In genomic region chr7:118288098-118288497, GRCh38 we compare ENCODE assay signal across 8 cellular contexts.
DNase-seq lines count a peak whose midpoint lies in the region; ATAC-seq and TF ChIP-seq lines count a peak whose summit lies in the region.
"Had no signal": no experiment of that assay in that cellular context is flagged by ENCODE, and none has a peak within 500 bp of the region (broad histone marks: within the 10 kb centered on the region; RNA-seq: fewer than 3 reads in every experiment).

No MANE protein-coding gene starts in this region.

- H3K4me3 ChIP-seq in NB4 (ENCODE audit: low read depth, low read length) (peak overlapping the region; percentile 29), MG63 (no peak overlapping the region)

- H3K9me3 ChIP-seq in MG63 = no peaks in the 10 kb centered on the region

- peaks cover 16 to 60% (median 55%) of the 10 kb centered on the region in 7 donors for H3K9me3 Mint-ChIP-seq in naive B cell

- no peaks in the 10 kb centered on the region for H3K27me3 ChIP-seq in MG63

- H3K36me3 ChIP-seq in MG63 = no peaks in the 10 kb centered on the region

- TF ChIP-seq CTCF in NB4 (IDR thresholded peaks at IDR 0.05; ENCODE audit: low read depth, low read length) = no peak

- DNase-seq in NB4 (ENCODE audit: low read depth) = peak; percentile 90
- peak; percentile 19 for DNase-seq in naive B cell
- DNase-seq in T-helper 9 cell = no peak
- DNase-seq in DMS153 treated with DMSO at 0.1 percent for 48 hours (lab: John Stamatoyannopoulos, UW; ENCODE audit: unreplicated experiment) = no peak
- no peak for DNase-seq in MG63

- peaks cover 18 to 33% (median 21%) of the 10 kb centered on the region in 3 donors for H3K4me1 Mint-ChIP-seq in naive B cell

- H3K27me3 Mint-ChIP-seq in naive B cell = peaks cover 11 to 38% (median 33%) of the 10 kb centered on the region in 3 donors

- H3K27ac Mint-ChIP-seq in naive B cell = peak overlapping the region in 3 of 6 donors; percentile 8 to 81 (median 35)
- H3K27ac Mint-ChIP-seq: WTC11 had no signal

- peaks cover 9 to 20% of the 10 kb centered on the region in 2 donors for H3K36me3 Mint-ChIP-seq in naive B cell

- ATAC-seq in GM19043 (IDR thresholded peaks at IDR 0.05; ENCODE audit: low read depth, unreplicated experiment) (peak; percentile 81), HG02870 (IDR thresholded peaks at IDR 0.05; ENCODE audit: unreplicated experiment) (peak; percentile 76), naive B cell (ENCODE audit: low read depth in 2 of 2) (peak in 1 of 2 donors; percentile 58)
- ATAC-seq: WTC11 had no signal

- no peak for TF ChIP-seq POLR2A in NB4 (IDR thresholded peaks at IDR 0.05; ENCODE audit: extremely low read depth, insufficient read length)

- peak overlapping the region; percentile 2 to 75 (median 44) for H3K4me3 Mint-ChIP-seq in naive B cell
- H3K4me3 Mint-ChIP-seq: WTC11 had no signal

Comparison
In these comparisons a context has a peak if more than half of its experiments do, and no peak if none do; other contexts are left out.
1. DNase-seq: peak in NB4 (single experiment) and naive B cell (single experiment); none in T-helper 9 cell (single experiment), DMS153 treated with DMSO at 0.1 percent for 48 hours (single experiment) and MG63 (single experiment).